10 cellular contexts compared by ENCODE assay signal in genomic region chr1:40662864-40663263, GRCh38. TPM values are rescaled to one million over a fixed set of nuclear protein-coding genes. Genes with fewer than 3 reads are reported as not detected.
DNase-seq lines count a peak whose midpoint lies in the region; ATAC-seq, FAIRE-seq and TF ChIP-seq lines count a peak whose summit lies in the region.
"Had no signal": no experiment of that assay in that cellular context is flagged by ENCODE, and none has a peak within 500 bp of the region (broad histone marks: within the 10 kb centered on the region; RNA-seq: fewer than 3 reads in every experiment).

No MANE protein-coding gene starts in this region.

- H3K4me2 ChIP-seq in SK-N-SH, result no peak overlapping the region

- H3F3A ChIP-seq in SK-N-SH (replicated peaks; ENCODE audit: insufficient read depth), result peaks cover 3% of the 10 kb centered on the region

- H4K20me1 ChIP-seq in SK-N-SH (ENCODE audit: insufficient read depth), result no peaks in the 10 kb centered on the region

- TF ChIP-seq CTCF in SK-N-SH (IDR thresholded peaks at IDR 0.05) (no peak), NB4 (IDR thresholded peaks at IDR 0.05; ENCODE audit: low read depth, low read length) (no peak)

- H3K27ac ChIP-seq in SK-N-SH (ENCODE audit: low read depth in 2 of 2, low read length in 1 of 2), result peak overlapping the region in 1 of 2 experiments; percentile 96; a peak in 2 of 4 replicates
- peak overlapping the region; percentile 26 for H3K27ac ChIP-seq in caudate nucleus (ENCODE audit: low read depth, low read length)

- peaks cover 15 to 47% of the 10 kb centered on the region in 2 experiments; a peak in 2 of 4 replicates for H3K4me1 ChIP-seq in SK-N-SH (ENCODE audit: control insufficient read depth in 1 of 2, insufficient read depth in 2 of 2, low read depth in 1 of 2, low read length in 1 of 2)

- peak overlapping the region in 1 of 2 experiments; percentile 17; a peak in 1 of 4 replicates for H3K4me3 ChIP-seq in SK-N-SH (ENCODE audit: low read depth in 2 of 2, low read length in 1 of 2)
- no peak overlapping the region for H3K4me3 ChIP-seq in NB4 (ENCODE audit: low read depth, low read length)

- no peak for TF ChIP-seq RAD21 in SK-N-SH (IDR thresholded peaks at IDR 0.05; ENCODE audit: low read length)

- POLR2A ChIA-PET in SK-N-SH (lab: Yijun Ruan, JAX), result interaction anchor here (0.8 to 4.4 kb wide), 5 partner anchors 15 to 212 kb away, joined by 3 to 30 read pairs (median 4); partner anchors contain the start of genes EXO5, NFYC and ZFP69B

- no peaks in the 10 kb centered on the region for H3K79me2 ChIP-seq in SK-N-SH (ENCODE audit: insufficient read depth)

- TF ChIP-seq POLR2A in NB4 (IDR thresholded peaks at IDR 0.05; ENCODE audit: extremely low read depth, insufficient read length) (no peak), GM12892 (IDR thresholded peaks at IDR 0.05; ENCODE audit: low read depth, low read length) (no peak)

- no peaks in the 10 kb centered on the region for H3K36me3 ChIP-seq in SK-N-SH (replicated peaks in 1 of 2; ENCODE audit: control insufficient read depth in 1 of 2, insufficient read depth in 2 of 2, low read length in 1 of 2)

- no peak for TF ChIP-seq EP300 in SK-N-SH (IDR thresholded peaks at IDR 0.05; ENCODE audit: borderline replicate concordance in 1 of 2, low read depth in 1 of 2, low read length in 1 of 2)

- H2AFZ ChIP-seq in SK-N-SH (ENCODE audit: low read depth), result no peak overlapping the region

- CTCF ChIA-PET in SK-N-SH (lab: Yijun Ruan, JAX), result interaction anchor here (0.9 to 3.2 kb wide), 7 partner anchors 9 to 290 kb away, joined by 3 to 13 read pairs (median 4); partner anchors contain the start of gene NFYC

- no peaks in the 10 kb centered on the region for H3K27me3 ChIP-seq in SK-N-SH (ENCODE audit: insufficient read depth)

- no peak overlapping the region for H3K9ac ChIP-seq in SK-N-SH

- H3K9me3 ChIP-seq in SK-N-SH, result no peaks in the 10 kb centered on the region

- 78% methylated on average over 3 of the region's 4 CpGs for WGBS in SK-N-SH (ENCODE audit: low lambda C conversion rate)

- ATAC-seq in SK-N-SH treated with all-trans-retinoic acid at 6 μM for 48 hours, result peak; percentile 15

- no peaks in the 10 kb centered on the region for H3K9me2 ChIP-seq in SK-N-SH

- DNase-seq in SK-N-SH, result no peak
- DNase-seq in NB4 (ENCODE audit: low read depth), result peak; percentile 72
- peak in 1 of 61 donors; percentile 8 for DNase-seq in caudate nucleus (lab: John Stamatoyannopoulos, UW)
- peak; percentile 41 for DNase-seq in stimulated activated CD4-positive, alpha-beta T cell treated with anti-CD3 and anti-CD28 coated beads, Interleukin-1b, Interleukin-23, amount 100 ng/mL, for 48 hours
- DNase-seq in NOMO-1 treated with DMSO at 0.1 percent for 48 hours (lab: John Stamatoyannopoulos, UW; ENCODE audit: unreplicated experiment), result no peak
- no peak for DNase-seq in COLO668 (lab: John Stamatoyannopoulos, UW; ENCODE audit: unreplicated experiment)
- DNase-seq in GM12892 (ENCODE audit: insufficient read length), result no peak
- DNase-seq: NCI-H446 treated with DMSO at 0.1 percent for 48 hours had no signal

- FAIRE-seq in GM12892 (lab: Jason Lieb, UNC), result no peak
- FAIRE-seq: endometrium had no signal

TF ChIP-seq in SK-N-SH treated with all-trans-retinoic acid at 6 μM for 48 hours, 23 proteins besides CTCF, POLR2A, EP300 and RAD21 (continues in another document):
- no peak for TF ChIP-seq CSDC2 (CRISPR knock-in tag; IDR thresholded peaks at IDR 0.05)
- no peak for TF ChIP-seq RARB (CRISPR knock-in tag; IDR thresholded peaks at IDR 0.05)
- no peak for TF ChIP-seq CSRNP3 (CRISPR knock-in tag; IDR thresholded peaks at IDR 0.05)
- TF ChIP-seq ZFP30 (CRISPR knock-in tag; IDR thresholded peaks at IDR 0.05), result no peak
- no peak for TF ChIP-seq PATZ1 (CRISPR knock-in tag; IDR thresholded peaks at IDR 0.05; ENCODE audit: borderline replicate concordance)
- no peak for TF ChIP-seq ARNTL (CRISPR knock-in tag; IDR thresholded peaks at IDR 0.05; ENCODE audit: borderline replicate concordance, low read depth)

TF ChIP-seq in SK-N-SH, 30 proteins besides CTCF, POLR2A, EP300 and RAD21:
- TF ChIP-seq POLR2AphosphoS5 (IDR thresholded peaks at IDR 0.05; ENCODE audit: low read depth, low read length) (no peak), MEF2A (IDR thresholded peaks at IDR 0.05; ENCODE audit: borderline replicate concordance, low read depth) (no peak), YY1 (IDR thresholded peaks at IDR 0.05; ENCODE audit: low read depth) (no peak), RCOR1 (IDR thresholded peaks at IDR 0.05; ENCODE audit: low read length) (no peak), SMC3 (IDR thresholded peaks at IDR 0.05; ENCODE audit: low read depth, low read length) (no peak), IRF3 (IDR thresholded peaks at IDR 0.05; ENCODE audit: low read depth, low read length) (no peak)
TF ChIP-seq in SK-N-SH: peak in this region for 0.

RNA-seq across cellular contexts. Expression of gene RIMS3, which starts 2.6 kb away (rescaled TPM):
- polyA plus RNA-seq in SK-N-SH (2012; rRNA removed), result 1.9 and 2.9 TPM in 2 replicates
- 1.1 and 1.6 TPM in 2 replicates for polyA plus RNA-seq in SK-N-SH (2012; cell fraction: cytosol; rRNA removed)
- 3.5 and 4.9 TPM in 2 replicates for polyA plus RNA-seq in SK-N-SH (2012; cell fraction: nucleus; rRNA removed)
- 0.21 TPM for polyA plus RNA-seq in GM12892 (2012; ENCODE audit: missing spikeins)

RNA-seq across cellular contexts. Expression of gene NFYC, which starts 28.6 kb away (rescaled TPM):
- polyA plus RNA-seq in SK-N-SH (2012; rRNA removed), result 68.0 and 72.4 TPM in 2 replicates
- polyA plus RNA-seq in SK-N-SH (2012; cell fraction: cytosol; rRNA removed), result 36.6 and 49.4 TPM in 2 replicates
- polyA plus RNA-seq in SK-N-SH (2012; cell fraction: nucleus; rRNA removed), result 62.5 and 88.2 TPM in 2 replicates
- polyA plus RNA-seq in GM12892 (2012; ENCODE audit: missing spikeins), result 34.7 TPM

Comparison
In these comparisons a context has a peak if more than half of its experiments do, and no peak if none do; other contexts are left out.
1. DNase-seq: peak in NB4 (single experiment) and stimulated activated CD4-positive, alpha-beta T cell treated with anti-CD3 and anti-CD28 coated beads, Interleukin-1b, Interleukin-23, amount 100 ng/mL, for 48 hours (single experiment); none in SK-N-SH (single experiment), NOMO-1 treated with DMSO at 0.1 percent for 48 hours (single experiment), COLO668 (single experiment) and GM12892 (single experiment).